In genomic region chr2:166335284-166335683, GRCh38 we compare ENCODE assay signal across 15 cellular contexts.
DNase-seq lines count a peak whose midpoint lies in the region; TF ChIP-seq lines count a peak whose summit lies in the region.
"Had no signal": no experiment of that assay in that cellular context is flagged by ENCODE, and none has a peak within 500 bp of the region (broad histone marks: within the 10 kb centered on the region; RNA-seq: fewer than 3 reads in every experiment).

No MANE protein-coding gene starts in this region.

- no peaks in the 10 kb centered on the region for H3K27me3 Mint-ChIP-seq in nephron (ENCODE audit: low read depth)
- H3K27me3 Mint-ChIP-seq: CD8-positive, alpha-beta memory T cell; IgD-negative memory B cell had no signal

- DNase-seq in DMS153 (lab: John Stamatoyannopoulos, UW) (peak; percentile 24), DMS153 treated with DMSO at 0.1 percent for 48 hours (lab: John Stamatoyannopoulos, UW; ENCODE audit: unreplicated experiment) (no peak), NCI-H69 (lab: John Stamatoyannopoulos, UW) (peak; percentile 60), fibroblast of pulmonary artery (ENCODE audit: low read depth) (peak; percentile 49), RPMI8226 (no peak), GM20000 (ENCODE audit: low spot score) (no peak), ecto neural progenitor cell (ENCODE audit: low spot score) (no peak)
- DNase-seq: CD8-positive, alpha-beta memory T cell; DMS 273 treated with DMSO at 0.1 percent for 48 hours; NCI-H446; SJCRH30 had no signal

- H3K36me3 Mint-ChIP-seq in nephron (ENCODE audit: low read depth), result no peaks in the 10 kb centered on the region
- H3K36me3 Mint-ChIP-seq: CD8-positive, alpha-beta memory T cell; IgD-negative memory B cell had no signal

- TF ChIP-seq CTCF in fibroblast of pulmonary artery (IDR thresholded peaks at IDR 0.05; ENCODE audit: low read length, missing control alignments), result no peak
- no peak for TF ChIP-seq CTCF in nephron (IDR thresholded peaks at IDR 0.05; ENCODE audit: unreplicated experiment in 3 of 3)
- TF ChIP-seq CTCF in GM20000 (IDR thresholded peaks at IDR 0.05; ENCODE audit: extremely low read depth, missing control alignments), result no peak

- H3K4me3 Mint-ChIP-seq in nephron, result no peak overlapping the region
- H3K4me3 Mint-ChIP-seq: CD8-positive, alpha-beta memory T cell; IgD-negative memory B cell had no signal

- peaks cover 10% of the 10 kb centered on the region for H3K4me1 Mint-ChIP-seq in nephron
- H3K4me1 Mint-ChIP-seq: CD8-positive, alpha-beta memory T cell; IgD-negative memory B cell had no signal

- no peaks in the 10 kb centered on the region for H3K9me3 Mint-ChIP-seq in nephron

- peak overlapping the region; percentile 23 to 90 (median 73) for H3K27ac Mint-ChIP-seq in nephron
- H3K27ac Mint-ChIP-seq: CD8-positive, alpha-beta memory T cell; IgD-negative memory B cell had no signal

- H3K4me3 ChIP-seq in fibroblast of pulmonary artery (replicated peaks; ENCODE audit: low read depth, low read length), result no peak overlapping the region
- H3K4me3 ChIP-seq: BLaER1, HAP-1, SJCRH30 had no signal

Comparison
In these comparisons a context has a peak if more than half of its experiments do, and no peak if none do; other contexts are left out.
1. DNase-seq: peak in DMS153 (single experiment), NCI-H69 (single experiment) and fibroblast of pulmonary artery (single experiment); none in DMS153 treated with DMSO at 0.1 percent for 48 hours (single experiment), RPMI8226 (single experiment), GM20000 (single experiment) and ecto neural progenitor cell (single experiment).